10 cellular contexts compared by ENCODE assay signal in the genomic region with DNA sequence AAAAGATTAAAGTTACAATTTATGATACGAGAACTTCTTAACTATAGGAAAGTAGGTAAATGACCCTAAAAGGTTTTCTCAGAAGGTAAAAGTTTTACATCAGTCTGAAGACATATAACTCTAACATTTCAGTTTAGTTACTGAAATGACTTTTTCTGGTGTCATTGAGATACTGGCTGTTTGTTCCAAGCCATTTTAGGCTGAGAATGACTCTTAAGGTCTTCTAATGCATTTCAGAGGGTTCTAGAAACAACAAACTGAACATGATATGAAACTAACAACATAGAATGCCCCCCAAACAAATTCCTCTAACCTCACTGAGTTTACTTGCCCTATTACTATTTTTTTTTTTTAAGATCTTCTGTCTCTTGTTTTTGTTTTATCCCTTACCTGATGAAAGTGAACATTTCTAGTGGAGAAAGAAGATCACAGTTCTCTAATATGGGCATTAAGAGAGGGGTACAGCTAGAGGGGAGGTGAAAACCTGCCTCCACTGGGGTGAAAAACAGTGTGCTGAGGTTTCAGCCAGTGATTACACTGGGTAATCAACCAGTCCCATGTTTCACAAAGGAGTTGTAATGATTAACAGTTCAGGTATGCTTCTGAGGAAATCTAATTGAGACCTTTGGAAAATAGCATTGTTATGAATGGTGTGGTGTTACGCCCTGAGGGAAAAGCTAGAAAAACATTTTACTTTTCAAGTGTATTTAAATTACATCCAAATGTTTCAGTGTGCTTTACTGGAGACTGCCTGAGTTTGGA. TPM values are rescaled to one million over a fixed set of nuclear protein-coding genes. Genes with fewer than 3 reads are reported as not detected.
DNase-seq lines count a peak whose midpoint lies in the region; ATAC-seq and TF ChIP-seq lines count a peak whose summit lies in the region.
"Had no signal": no experiment of that assay in that cellular context is flagged by ENCODE, and none has a peak within 500 bp of the region (broad histone marks: within the 10 kb centered on the region; RNA-seq: fewer than 3 reads in every experiment).

No MANE protein-coding gene starts in this region.

- H3K9me2 ChIP-seq in hepatocyte (replicated peaks; ENCODE audit: insufficient read depth), result no peaks in the 10 kb centered on the region

- CTCF ChIA-PET in activated CD4-positive, alpha-beta memory T cell treated with anti-CD3 and anti-CD28 coated beads for 36 hours (lab: Charles Lee), result interaction anchor here (0.7 to 2.8 kb wide), 10 partner anchors 13 to 474 kb away, joined by 3 to 20 read pairs (median 4); no protein-coding TSS in a partner anchor
- CTCF ChIA-PET in activated CD4-positive, alpha-beta memory T cell treated with anti-CD3 and anti-CD28 coated beads, Interleukin-2, amount 10 ng/mL, durations not matched to agents 7 days and 5 days (lab: Charles Lee), result interaction anchor here (0.6 to 2.4 kb wide), 4 partner anchors 110 to 133 kb away, joined by 3 to 9 read pairs (median 3); no protein-coding TSS in a partner anchor
- CTCF ChIA-PET in WTC11 (lab: Charles Lee), result interaction anchor here (0.9 kb wide), 1 partner anchor 122 kb away, joined by 3 read pairs; no protein-coding TSS in a partner anchor

- H3K4me3 ChIP-seq in hepatocyte (no peak overlapping the region), stomach (no peak overlapping the region), lower leg skin (ENCODE audit: low read depth, poor library complexity, severe bottlenecking) (no peak overlapping the region)
- H3K4me3 ChIP-seq: HAP-1 had no signal

- H3K9me3 ChIP-seq in hepatocyte (ENCODE audit: low read depth) (no peaks in the 10 kb centered on the region), stomach (no peaks in the 10 kb centered on the region)
- H3K9me3 ChIP-seq: HAP-1 had no signal

- peak overlapping the region; percentile 79 for H3K27ac Mint-ChIP-seq in activated CD4-positive, alpha-beta memory T cell treated with anti-CD3 and anti-CD28 coated beads for 36 hours
- no peak overlapping the region for H3K27ac Mint-ChIP-seq in activated CD4-positive, alpha-beta memory T cell treated with anti-CD3 and anti-CD28 coated beads, Interleukin-2, amount 10 ng/mL, durations not matched to agents 7 days and 5 days
- H3K27ac Mint-ChIP-seq in WTC11, result peak overlapping the region; percentile 64; the same call in 1 of the 2 replicates

- no peak overlapping the region for H3K4me3 Mint-ChIP-seq in activated CD4-positive, alpha-beta memory T cell treated with anti-CD3 and anti-CD28 coated beads for 36 hours
- no peak overlapping the region for H3K4me3 Mint-ChIP-seq in activated CD4-positive, alpha-beta memory T cell treated with anti-CD3 and anti-CD28 coated beads, Interleukin-2, amount 10 ng/mL, durations not matched to agents 7 days and 5 days
- no peak overlapping the region for H3K4me3 Mint-ChIP-seq in WTC11

- no peak for DNase-seq in activated CD4-positive, alpha-beta memory T cell treated with anti-CD3 and anti-CD28 coated beads for 36 hours
- no peak for DNase-seq in activated CD4-positive, alpha-beta memory T cell treated with anti-CD3 and anti-CD28 coated beads, Interleukin-2, amount 10 ng/mL, durations not matched to agents 7 days and 5 days
- DNase-seq in WTC11 (ENCODE audit: low spot score) (no peak), hepatocyte (ENCODE audit: low spot score) (peak; percentile 57), stomach (no peak), SK-N-DZ (ENCODE audit: low spot score) (no peak), lower leg skin (ENCODE audit: low spot score in 2 of 2) (no peak), NCI-H446 (lab: John Stamatoyannopoulos, UW) (no peak)
- DNase-seq: C1 segment of cervical spinal cord had no signal

- no peaks in the 10 kb centered on the region for H3K27me3 ChIP-seq in hepatocyte
- H3K27me3 ChIP-seq in stomach, result peaks cover 0 to 3% (median 0%) of the 10 kb centered on the region in 3 donors

- H3K79me2 ChIP-seq in hepatocyte, result no peaks in the 10 kb centered on the region

- H3K36me3 Mint-ChIP-seq in activated CD4-positive, alpha-beta memory T cell treated with anti-CD3 and anti-CD28 coated beads for 36 hours, result peaks cover 48% of the 10 kb centered on the region
- H3K36me3 Mint-ChIP-seq in activated CD4-positive, alpha-beta memory T cell treated with anti-CD3 and anti-CD28 coated beads, Interleukin-2, amount 10 ng/mL, durations not matched to agents 7 days and 5 days (ENCODE audit: low read depth), result peaks cover 45% of the 10 kb centered on the region
- H3K36me3 Mint-ChIP-seq in WTC11, result peaks cover 1% of the 10 kb centered on the region; the same call in 1 of the 2 replicates

- 57% methylated on average over 2 of the region's 2 CpGs for WGBS in hepatocyte (ENCODE audit: low lambda C conversion rate, missing lambda C conversion rate)
- WGBS in stomach, 5 donors, result 31 to 60% (median 45%) methylated on average over 2 of the region's 2 CpGs
- WGBS in lower leg skin, 2 donors, result 65 to 69% methylated on average over 2 of the region's 2 CpGs

- no peaks in the 10 kb centered on the region for H3K36me3 ChIP-seq in hepatocyte (replicated peaks; ENCODE audit: insufficient read depth, low read depth)
- peaks cover 0 to 44% (median 30%) of the 10 kb centered on the region in 4 donors for H3K36me3 ChIP-seq in stomach

- intact Hi-C loops in activated CD4-positive, alpha-beta memory T cell treated with anti-CD3 and anti-CD28 coated beads for 36 hours (cut with micrococcal nuclease), result loop anchor here (1.0 kb wide), 2 partner anchors 9 to 72 kb away; no protein-coding TSS in a partner anchor
- intact Hi-C loops in stomach (cut with DNase I; ENCODE audit: low total_unique reads) (no loop called here), lower leg skin (cut with DNase I; ENCODE audit: low total_unique reads) (no loop called here)

- H3K4me1 ChIP-seq in hepatocyte (ENCODE audit: insufficient read depth) (peaks cover 8% of the 10 kb centered on the region), stomach (peaks cover 5 to 44% (median 11%) of the 10 kb centered on the region in 4 donors)

- peak; percentile 74 for ATAC-seq in WTC11

- H3K27ac ChIP-seq in hepatocyte (peak overlapping the region; percentile 88), stomach (peak overlapping the region in 4 of 5 donors; percentile 30 to 62 (median 48))

- no peak for TF ChIP-seq EP300 in stomach (IDR thresholded peaks at IDR 0.05)

- peaks cover 65% of the 10 kb centered on the region for H3K4me1 Mint-ChIP-seq in activated CD4-positive, alpha-beta memory T cell treated with anti-CD3 and anti-CD28 coated beads for 36 hours (ENCODE audit: low read depth)
- peaks cover 31% of the 10 kb centered on the region for H3K4me1 Mint-ChIP-seq in activated CD4-positive, alpha-beta memory T cell treated with anti-CD3 and anti-CD28 coated beads, Interleukin-2, amount 10 ng/mL, durations not matched to agents 7 days and 5 days
- H3K4me1 Mint-ChIP-seq in WTC11, result peaks cover 15% of the 10 kb centered on the region

- POLR2A ChIA-PET in activated CD4-positive, alpha-beta memory T cell treated with anti-CD3 and anti-CD28 coated beads for 36 hours (lab: Charles Lee), result interaction anchor here (0.9 to 2.7 kb wide), 2 partner anchors 12 to 51 kb away, joined by 3 to 24 read pairs; partner anchors contain the start of gene NABP1
- POLR2A ChIA-PET in activated CD4-positive, alpha-beta memory T cell treated with anti-CD3 and anti-CD28 coated beads, Interleukin-2, amount 10 ng/mL, durations not matched to agents 7 days and 5 days (lab: Charles Lee), result interaction anchor here (1.1 to 2.8 kb wide), 4 partner anchors 8 to 120 kb away, joined by 3 to 21 read pairs (median 6); partner anchors contain the start of gene NABP1
- POLR2A ChIA-PET in WTC11 (lab: Charles Lee), result no interaction called here

- H3K4me2 ChIP-seq in hepatocyte, result peak overlapping the region; percentile 15

- TF ChIP-seq POLR2A in stomach (IDR thresholded peaks at IDR 0.05), result no peak
- TF ChIP-seq POLR2A in lower leg skin (IDR thresholded peaks at IDR 0.05), result no peak

- no peak overlapping the region for H2AFZ ChIP-seq in hepatocyte

- no peaks in the 10 kb centered on the region for H4K20me1 ChIP-seq in hepatocyte (ENCODE audit: insufficient read depth, poor library complexity, severe bottlenecking)

- H3K27me3 Mint-ChIP-seq in activated CD4-positive, alpha-beta memory T cell treated with anti-CD3 and anti-CD28 coated beads for 36 hours, result no peaks in the 10 kb centered on the region
- H3K27me3 Mint-ChIP-seq in activated CD4-positive, alpha-beta memory T cell treated with anti-CD3 and anti-CD28 coated beads, Interleukin-2, amount 10 ng/mL, durations not matched to agents 7 days and 5 days, result no peaks in the 10 kb centered on the region
- H3K27me3 Mint-ChIP-seq in WTC11 (ENCODE audit: low read depth), result no peaks in the 10 kb centered on the region

- TF ChIP-seq CTCF in WTC11 (IDR thresholded peaks at IDR 0.05) (no peak), hepatocyte (IDR thresholded peaks at IDR 0.05; ENCODE audit: poor library complexity) (no peak), stomach (IDR thresholded peaks at IDR 0.05) (no peak), lower leg skin (IDR thresholded peaks at IDR 0.05) (no peak)

- H3K9me3 Mint-ChIP-seq in activated CD4-positive, alpha-beta memory T cell treated with anti-CD3 and anti-CD28 coated beads for 36 hours, result no peaks in the 10 kb centered on the region
- no peaks in the 10 kb centered on the region for H3K9me3 Mint-ChIP-seq in activated CD4-positive, alpha-beta memory T cell treated with anti-CD3 and anti-CD28 coated beads, Interleukin-2, amount 10 ng/mL, durations not matched to agents 7 days and 5 days
- no peaks in the 10 kb centered on the region for H3K9me3 Mint-ChIP-seq in WTC11

TF ChIP-seq in WTC11, 78 proteins besides CTCF, POLR2A, EP300 and RAD21 (continues in another document):
- no peak for TF ChIP-seq SMAD4 (CRISPR knock-in tag; IDR thresholded peaks at IDR 0.05)
- TF ChIP-seq TEAD1 (CRISPR knock-in tag; IDR thresholded peaks at IDR 0.05), result no peak
- TF ChIP-seq, protein P1, sequence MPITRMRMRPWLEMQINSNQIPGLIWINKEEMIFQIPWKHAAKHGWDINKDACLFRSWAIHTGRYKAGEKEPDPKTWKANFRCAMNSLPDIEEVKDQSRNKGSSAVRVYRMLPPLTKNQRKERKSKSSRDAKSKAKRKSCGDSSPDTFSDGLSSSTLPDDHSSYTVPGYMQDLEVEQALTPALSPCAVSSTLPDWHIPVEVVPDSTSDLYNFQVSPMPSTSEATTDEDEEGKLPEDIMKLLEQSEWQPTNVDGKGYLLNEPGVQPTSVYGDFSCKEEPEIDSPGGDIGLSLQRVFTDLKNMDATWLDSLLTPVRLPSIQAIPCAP (CRISPR knock-in tag; IDR thresholded peaks at IDR 0.05), result no peak
- no peak for TF ChIP-seq ZNF121 (CRISPR knock-in tag; IDR thresholded peaks at IDR 0.05)

RNA-seq across cellular contexts. Expression of gene NABP1, which starts 11.2 kb away (rescaled TPM):
- total RNA-seq in activated CD4-positive, alpha-beta memory T cell treated with anti-CD3 and anti-CD28 coated beads for 36 hours, result 10 to 100 TPM; 65.1 to 65.4 TPM
- total RNA-seq in activated CD4-positive, alpha-beta memory T cell treated with anti-CD3 and anti-CD28 coated beads, Interleukin-2, amount 10 ng/mL, durations not matched to agents 7 days and 5 days, result 10 to 100 TPM; 73.5 to 73.7 TPM
- total RNA-seq in WTC11 (2021) (5.2 to 6.3 TPM (median 5.8 TPM) in 3 replicates), hepatocyte (36.1 and 40.0 TPM in 2 replicates), stomach (10 to 100 TPM in 3 of 5 donors, 1 to 10 TPM in 2; 1.4 to 30.1 (median 12.5) TPM), lower leg skin (10 to 100 TPM in 1 of 4 donors, 1 to 10 TPM in 3; 6.2 to 38.0 (median 9.5) TPM)
- polyA plus RNA-seq in hepatocyte (19.6 and 27.2 TPM in 2 replicates), stomach (1 to 10 TPM; 4.1 to 9.7 (median 4.5) TPM)
- polyA plus RNA-seq in SK-N-DZ (2014; cell fraction: cytosol; rRNA removed), result 1.0 and 2.0 TPM in 2 replicates
- polyA plus RNA-seq in SK-N-DZ (2014; cell fraction: nucleus; rRNA removed), result 5.0 and 6.6 TPM in 2 replicates
